Comparison of ENCODE assay signal across 1 cellular context in genomic region chr20:34302312-34302722, GRCh38.
TF ChIP-seq lines count a peak whose summit lies in the region.

No MANE protein-coding gene starts in this region.

TF ChIP-seq in HepG2, 621 proteins besides CTCF, POLR2A, EP300 and RAD21 (continued from another document and continues in another):
- TF ChIP-seq RNF219 (CRISPR knock-in tag; IDR thresholded peaks at IDR 0.05): 0 out of 2 replicates have a peak, but pooled peaks have one; percentile 40
- TF ChIP-seq ZNF557 (CRISPR knock-in tag; IDR thresholded peaks at IDR 0.05): peak; percentile 31; the same call in 1 of the 2 replicates
- TF ChIP-seq SRY (CRISPR knock-in tag; IDR thresholded peaks at IDR 0.05): no peak
- TF ChIP-seq SETDB1 (CRISPR knock-in tag; IDR thresholded peaks at IDR 0.05; ENCODE audit: borderline replicate concordance): no peak
- TF ChIP-seq ZNF30 (CRISPR knock-in tag; IDR thresholded peaks at IDR 0.05): no peak; the same call in 1 of the 2 replicates
- no peak for TF ChIP-seq RORA (CRISPR knock-in tag; IDR thresholded peaks at IDR 0.05)
- TF ChIP-seq ZNF652 (CRISPR knock-in tag; IDR thresholded peaks at IDR 0.05; ENCODE audit: borderline replicate concordance, low read depth): peak; percentile 91
- TF ChIP-seq ZNF282 (IDR thresholded peaks at IDR 0.05; ENCODE audit: partially characterized antibody): no peak
- TF ChIP-seq HHEX (CRISPR knock-in tag; IDR thresholded peaks at IDR 0.05): no peak
- peak; percentile 8; the same call in 1 of the 2 replicates for TF ChIP-seq ZNF264 (CRISPR knock-in tag; IDR thresholded peaks at IDR 0.05)
- TF ChIP-seq ZNF781 (CRISPR knock-in tag; IDR thresholded peaks at IDR 0.05; ENCODE audit: borderline replicate concordance, not compliant biosample characterization): no peak
- TF ChIP-seq DBP (CRISPR knock-in tag; IDR thresholded peaks at IDR 0.05; ENCODE audit: not compliant biosample characterization): peak; percentile 3
- 0 out of 2 replicates have a peak, but pooled peaks have one; percentile 46 for TF ChIP-seq ISX (CRISPR knock-in tag; conservative IDR thresholded peaks at IDR 0.05)
- TF ChIP-seq ARID5B (CRISPR knock-in tag; IDR thresholded peaks at IDR 0.05): no peak
- no peak for TF ChIP-seq KDM1A (CRISPR knock-in tag; IDR thresholded peaks at IDR 0.05)
- TF ChIP-seq ZFP82 (CRISPR knock-in tag; IDR thresholded peaks at IDR 0.05; ENCODE audit: borderline replicate concordance): no peak
- TF ChIP-seq ZBED4 (CRISPR knock-in tag; IDR thresholded peaks at IDR 0.05; ENCODE audit: borderline replicate concordance): no peak
- no peak for TF ChIP-seq ZNF616 (CRISPR knock-in tag; IDR thresholded peaks at IDR 0.05; ENCODE audit: low read depth)
- TF ChIP-seq POLR2AphosphoS5 (IDR thresholded peaks at IDR 0.05; ENCODE audit: low read depth, low read length): no peak
- TF ChIP-seq ZMAT3 (CRISPR knock-in tag; conservative IDR thresholded peaks at IDR 0.05): no peak
- 0 out of 2 replicates have a peak, but pooled peaks have one; percentile 7 for TF ChIP-seq ZNF589 (CRISPR knock-in tag; conservative IDR thresholded peaks at IDR 0.05)
- TF ChIP-seq CCAR2 (optimal IDR thresholded peaks at IDR 0.05; ENCODE audit: low read depth, low read length): peak; percentile 36
- TF ChIP-seq KAT7 (CRISPR knock-in tag; IDR thresholded peaks at IDR 0.05; ENCODE audit: borderline replicate concordance): no peak; the same call in 1 of the 2 replicates
- no peak for TF ChIP-seq FOSL1 (CRISPR knock-in tag; IDR thresholded peaks at IDR 0.05; ENCODE audit: borderline replicate concordance)
- TF ChIP-seq ZSCAN12 (CRISPR knock-in tag; IDR thresholded peaks at IDR 0.05): no peak; the same call in 1 of the 2 replicates
- TF ChIP-seq ZSCAN21 (CRISPR knock-in tag; IDR thresholded peaks at IDR 0.05; ENCODE audit: borderline replicate concordance): no peak
- no peak for TF ChIP-seq USF2 (IDR thresholded peaks at IDR 0.05; ENCODE audit: low read depth, low read length)
- no peak for TF ChIP-seq USF2 (CRISPR knock-in tag; IDR thresholded peaks at IDR 0.05; ENCODE audit: borderline replicate concordance)
- no peak for TF ChIP-seq PLRG1 (conservative IDR thresholded peaks at IDR 0.05)
- no peak; the same call in 1 of the 2 replicates for TF ChIP-seq EHMT2 (IDR thresholded peaks at IDR 0.05; ENCODE audit: borderline replicate concordance, low read depth, low read length)
- TF ChIP-seq WIZ (CRISPR knock-in tag; IDR thresholded peaks at IDR 0.05): no peak
- TF ChIP-seq ZNF10 (CRISPR knock-in tag; IDR thresholded peaks at IDR 0.05; ENCODE audit: borderline replicate concordance, low read depth): no peak
- TF ChIP-seq ZNF260 (CRISPR knock-in tag; IDR thresholded peaks at IDR 0.05; ENCODE audit: borderline replicate concordance, low read depth): no peak
- no peak for TF ChIP-seq ATF7-NPFF (CRISPR knock-in tag; IDR thresholded peaks at IDR 0.05; ENCODE audit: low read depth)
- no peak for TF ChIP-seq TRIM24 (CRISPR knock-in tag; IDR thresholded peaks at IDR 0.05)
- no peak for TF ChIP-seq IKZF5 (CRISPR knock-in tag; IDR thresholded peaks at IDR 0.05)
- TF ChIP-seq ETS1 (CRISPR knock-in tag; IDR thresholded peaks at IDR 0.05): no peak
- no peak for TF ChIP-seq HOXA3 (CRISPR knock-in tag; IDR thresholded peaks at IDR 0.05)
- TF ChIP-seq MIER3 (CRISPR knock-in tag; IDR thresholded peaks at IDR 0.05; ENCODE audit: borderline replicate concordance): no peak
- 0 out of 2 replicates have a peak, but pooled peaks have one; percentile 6 for TF ChIP-seq ZBTB7B (CRISPR knock-in tag; IDR thresholded peaks at IDR 0.05)
- 0 out of 2 replicates have a peak, but pooled peaks have one; percentile 59 for TF ChIP-seq TFAP4 (IDR thresholded peaks at IDR 0.05; ENCODE audit: borderline replicate concordance, low read depth)
- no peak for TF ChIP-seq MYNN (CRISPR knock-in tag; IDR thresholded peaks at IDR 0.05; ENCODE audit: low read depth)
- TF ChIP-seq ZNF790 (CRISPR knock-in tag; IDR thresholded peaks at IDR 0.05; ENCODE audit: borderline replicate concordance): no peak; the same call in 1 of the 2 replicates
- TF ChIP-seq ZNF597 (CRISPR knock-in tag; IDR thresholded peaks at IDR 0.05): no peak
- no peak for TF ChIP-seq ZNF276 (CRISPR knock-in tag; IDR thresholded peaks at IDR 0.05; ENCODE audit: low read depth)
